2 cellular contexts compared by ENCODE assay signal in the genomic region with DNA sequence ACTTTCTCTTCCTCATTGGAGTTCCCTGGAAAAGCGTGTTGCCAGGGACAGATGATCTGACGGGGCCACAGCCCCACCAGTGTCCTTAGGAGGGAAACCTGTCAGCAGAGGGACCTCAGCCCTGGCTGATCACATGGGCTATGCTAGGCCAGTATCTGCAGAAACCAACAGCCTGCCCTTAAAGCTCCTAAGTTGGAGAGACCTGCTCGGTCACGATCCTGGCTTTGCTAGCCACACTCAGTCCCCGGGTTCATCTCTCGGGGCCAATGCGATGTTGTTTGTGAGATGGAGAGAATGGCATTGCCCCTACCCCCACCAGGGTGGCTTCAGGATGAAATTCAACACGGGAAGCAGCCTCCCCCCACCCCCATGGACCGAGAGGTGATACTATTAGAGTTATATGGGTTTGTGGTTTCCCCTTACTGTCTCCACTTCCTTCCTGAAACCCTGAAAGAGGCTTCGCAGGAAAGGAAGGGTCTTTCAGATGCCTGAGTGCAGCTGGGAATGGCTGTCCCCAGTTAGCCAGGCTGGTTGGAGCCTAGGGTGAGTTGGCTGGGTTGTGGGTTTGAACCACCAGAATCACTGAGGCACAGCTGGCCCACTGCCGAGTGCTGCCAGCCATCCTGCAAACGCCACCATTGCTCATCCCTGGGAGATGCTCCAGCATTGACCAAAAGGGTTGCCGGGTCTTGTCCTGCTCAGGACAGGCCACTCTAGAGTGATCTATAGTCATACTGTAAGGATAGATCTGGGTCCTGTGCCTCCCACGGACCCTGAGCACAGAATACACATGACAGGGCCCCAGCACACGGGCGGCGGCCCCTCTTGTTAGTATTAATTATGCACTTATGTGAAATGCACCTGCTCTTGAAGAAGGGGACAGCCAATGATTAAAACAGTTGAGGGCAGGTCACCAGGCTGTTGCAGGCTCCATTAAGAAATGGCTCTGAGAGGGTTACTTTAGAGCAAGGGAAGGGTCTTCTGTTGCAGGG.
TF ChIP-seq lines count a peak whose summit lies in the region.

No MANE protein-coding gene starts in this region.

TF ChIP-seq in HEK293T, 16 proteins besides CTCF, POLR2A, EP300 and RAD21 (continued from another document):
- TF ChIP-seq, protein P1, sequence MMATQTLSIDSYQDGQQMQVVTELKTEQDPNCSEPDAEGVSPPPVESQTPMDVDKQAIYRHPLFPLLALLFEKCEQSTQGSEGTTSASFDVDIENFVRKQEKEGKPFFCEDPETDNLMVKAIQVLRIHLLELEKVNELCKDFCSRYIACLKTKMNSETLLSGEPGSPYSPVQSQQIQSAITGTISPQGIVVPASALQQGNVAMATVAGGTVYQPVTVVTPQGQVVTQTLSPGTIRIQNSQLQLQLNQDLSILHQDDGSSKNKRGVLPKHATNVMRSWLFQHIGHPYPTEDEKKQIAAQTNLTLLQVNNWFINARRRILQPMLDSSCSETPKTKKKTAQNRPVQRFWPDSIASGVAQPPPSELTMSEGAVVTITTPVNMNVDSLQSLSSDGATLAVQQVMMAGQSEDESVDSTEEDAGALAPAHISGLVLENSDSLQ (IDR thresholded peaks at IDR 0.05): no peak
- no peak for TF ChIP-seq BHLHE40 (IDR thresholded peaks at IDR 0.05; ENCODE audit: borderline replicate concordance)
- TF ChIP-seq CTBP1 (IDR thresholded peaks at IDR 0.05; ENCODE audit: borderline replicate concordance): no peak

TF ChIP-seq in HepG2, 621 proteins besides CTCF, POLR2A, EP300 and RAD21 (continued from another document):
- TF ChIP-seq, protein P2, sequence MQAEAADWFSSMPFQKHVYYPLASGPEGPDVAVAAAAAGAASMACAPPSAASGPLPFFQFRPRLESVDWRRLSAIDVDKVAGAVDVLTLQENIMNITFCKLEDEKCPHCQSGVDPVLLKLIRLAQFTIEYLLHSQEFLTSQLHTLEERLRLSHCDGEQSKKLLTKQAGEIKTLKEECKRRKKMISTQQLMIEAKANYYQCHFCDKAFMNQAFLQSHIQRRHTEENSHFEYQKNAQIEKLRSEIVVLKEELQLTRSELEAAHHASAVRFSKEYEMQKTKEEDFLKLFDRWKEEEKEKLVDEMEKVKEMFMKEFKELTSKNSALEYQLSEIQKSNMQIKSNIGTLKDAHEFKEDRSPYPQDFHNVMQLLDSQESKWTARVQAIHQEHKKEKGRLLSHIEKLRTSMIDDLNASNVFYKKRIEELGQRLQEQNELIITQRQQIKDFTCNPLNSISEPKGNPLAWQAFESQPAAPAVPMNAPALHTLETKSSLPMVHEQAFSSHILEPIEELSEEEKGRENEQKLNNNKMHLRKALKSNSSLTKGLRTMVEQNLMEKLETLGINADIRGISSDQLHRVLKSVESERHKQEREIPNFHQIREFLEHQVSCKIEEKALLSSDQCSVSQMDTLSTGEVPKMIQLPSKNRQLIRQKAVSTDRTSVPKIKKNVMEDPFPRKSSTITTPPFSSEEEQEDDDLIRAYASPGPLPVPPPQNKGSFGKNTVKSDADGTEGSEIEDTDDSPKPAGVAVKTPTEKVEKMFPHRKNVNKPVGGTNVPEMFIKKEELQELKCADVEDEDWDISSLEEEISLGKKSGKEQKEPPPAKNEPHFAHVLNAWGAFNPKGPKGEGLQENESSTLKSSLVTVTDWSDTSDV (CRISPR knock-in tag; IDR thresholded peaks at IDR 0.05): 0 out of 2 replicates have a peak, but pooled peaks have one; percentile 16
- TF ChIP-seq ZNF10 (CRISPR knock-in tag; IDR thresholded peaks at IDR 0.05; ENCODE audit: borderline replicate concordance, low read depth) (0 out of 2 replicates have a peak, but pooled peaks have one; percentile 74), FOXC1 (CRISPR knock-in tag; IDR thresholded peaks at IDR 0.05; ENCODE audit: borderline replicate concordance) (0 out of 2 replicates have a peak, but pooled peaks have one; percentile 41), HIVEP1 (CRISPR knock-in tag; IDR thresholded peaks at IDR 0.05) (0 out of 2 replicates have a peak, but pooled peaks have one; percentile 5), AGO2 (optimal IDR thresholded peaks at IDR 0.05; ENCODE audit: low read depth, low read length) (no peak), ZNF619 (CRISPR knock-in tag; IDR thresholded peaks at IDR 0.05) (0 out of 2 replicates have a peak, but pooled peaks have one; percentile 24), ZBTB21 (CRISPR knock-in tag; IDR thresholded peaks at IDR 0.05) (no peak), BORCS8-MEF2B (CRISPR knock-in tag; IDR thresholded peaks at IDR 0.05) (0 out of 2 replicates have a peak, but pooled peaks have one; percentile 35), GABPB1 (CRISPR knock-in tag; IDR thresholded peaks at IDR 0.05) (peak; percentile 8; the same call in 1 of the 2 replicates), ZMYM2 (CRISPR knock-in tag; IDR thresholded peaks at IDR 0.05) (no peak), ZFP82 (CRISPR knock-in tag; IDR thresholded peaks at IDR 0.05; ENCODE audit: borderline replicate concordance) (no peak), ZNF550 (CRISPR knock-in tag; IDR thresholded peaks at IDR 0.05; ENCODE audit: borderline replicate concordance) (0 out of 2 replicates have a peak, but pooled peaks have one; percentile 69), FOXO1 (CRISPR knock-in tag; IDR thresholded peaks at IDR 0.05) (peak; percentile 18; the same call in 1 of the 2 replicates), ZMYM3 (CRISPR knock-in tag; IDR thresholded peaks at IDR 0.05) (0 out of 2 replicates have a peak, but pooled peaks have one; percentile 28)
- TF ChIP-seq, protein P3, sequence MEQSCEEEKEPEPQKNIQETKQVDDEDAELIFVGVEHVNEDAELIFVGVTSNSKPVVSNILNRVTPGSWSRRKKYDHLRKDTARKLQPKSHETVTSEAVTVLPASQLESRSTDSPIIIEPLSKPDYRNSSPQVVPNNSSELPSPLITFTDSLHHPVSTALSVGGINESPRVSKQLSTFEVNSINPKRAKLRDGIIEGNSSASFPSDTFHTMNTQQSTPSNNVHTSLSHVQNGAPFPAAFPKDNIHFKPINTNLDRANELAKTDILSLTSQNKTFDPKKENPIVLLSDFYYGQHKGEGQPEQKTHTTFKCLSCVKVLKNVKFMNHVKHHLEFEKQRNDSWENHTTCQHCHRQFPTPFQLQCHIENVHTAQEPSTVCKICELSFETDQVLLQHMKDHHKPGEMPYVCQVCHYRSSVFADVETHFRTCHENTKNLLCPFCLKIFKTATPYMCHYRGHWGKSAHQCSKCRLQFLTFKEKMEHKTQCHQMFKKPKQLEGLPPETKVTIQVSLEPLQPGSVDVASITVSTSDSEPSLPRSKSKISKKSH (CRISPR knock-in tag; IDR thresholded peaks at IDR 0.05; ENCODE audit: borderline replicate concordance): peak; percentile 42; the same call in 1 of the 2 replicates
- TF ChIP-seq, protein P4, sequence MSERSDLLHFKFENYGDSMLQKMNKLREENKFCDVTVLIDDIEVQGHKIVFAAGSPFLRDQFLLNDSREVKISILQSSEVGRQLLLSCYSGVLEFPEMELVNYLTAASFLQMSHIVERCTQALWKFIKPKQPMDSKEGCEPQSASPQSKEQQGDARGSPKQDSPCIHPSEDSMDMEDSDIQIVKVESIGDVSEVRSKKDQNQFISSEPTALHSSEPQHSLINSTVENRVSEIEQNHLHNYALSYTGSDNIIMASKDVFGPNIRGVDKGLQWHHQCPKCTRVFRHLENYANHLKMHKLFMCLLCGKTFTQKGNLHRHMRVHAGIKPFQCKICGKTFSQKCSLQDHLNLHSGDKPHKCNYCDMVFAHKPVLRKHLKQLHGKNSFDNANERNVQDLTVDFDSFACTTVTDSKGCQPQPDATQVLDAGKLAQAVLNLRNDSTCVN (CRISPR knock-in tag; IDR thresholded peaks at IDR 0.05; ENCODE audit: borderline replicate concordance): peak; percentile 13; the same call in 1 of the 2 replicates
